ENCODE assay signal across 2 cellular contexts in the genomic region with DNA sequence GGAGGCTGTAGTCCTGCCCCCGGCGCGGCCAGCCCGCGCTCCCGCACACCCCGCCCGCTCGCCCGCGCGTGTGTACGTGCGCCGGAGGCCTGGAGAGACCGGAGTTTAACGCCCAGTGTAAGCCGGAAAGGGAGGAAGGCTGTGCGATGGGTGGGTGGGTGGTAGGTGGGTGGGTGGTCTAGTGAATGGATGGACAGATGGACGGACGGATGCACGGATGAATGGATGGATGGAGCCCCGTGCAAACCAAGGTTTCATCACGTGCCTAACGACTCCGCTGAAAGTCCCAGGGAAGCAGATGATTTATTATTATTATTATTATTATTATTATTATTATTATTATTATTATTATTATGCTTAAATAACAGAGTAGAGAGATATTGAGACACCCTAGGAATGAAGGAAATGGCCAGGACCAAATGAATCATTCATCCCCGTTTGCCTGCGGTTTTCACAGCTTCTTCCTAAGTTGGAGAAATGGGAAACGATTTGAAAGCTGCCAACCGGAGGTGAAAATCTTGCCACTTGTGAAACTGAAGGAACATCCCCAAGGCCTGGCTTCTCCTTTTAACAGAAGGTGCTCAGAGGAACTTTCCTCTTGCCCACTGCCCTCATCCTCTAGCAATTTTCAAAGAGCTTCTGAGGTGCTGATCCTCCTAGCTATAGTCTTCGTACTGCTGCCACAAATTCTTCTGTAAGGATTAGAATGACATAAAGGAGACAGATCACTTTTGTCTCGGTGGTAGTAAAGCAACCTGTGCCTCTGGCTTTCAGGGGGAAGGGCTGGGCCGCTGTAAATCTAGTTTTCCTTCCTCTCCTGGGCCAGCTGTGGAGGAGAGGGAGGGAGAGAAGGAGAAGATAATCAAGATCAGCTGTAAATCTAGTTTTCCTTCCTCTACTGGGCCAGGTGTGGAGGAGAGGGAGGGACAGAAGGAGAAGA.
TF ChIP-seq lines count a peak whose summit lies in the region.

No MANE protein-coding gene starts in this region.

TF ChIP-seq in IMR-90, 13 proteins besides CTCF, POLR2A, EP300 and RAD21:
- TF ChIP-seq MXI1 (IDR thresholded peaks at IDR 0.05; ENCODE audit: borderline replicate concordance, low read depth, low read length) (no peak), USF2 (IDR thresholded peaks at IDR 0.05; ENCODE audit: low read depth, low read length) (no peak), NFE2L2 (IDR thresholded peaks at IDR 0.05; ENCODE audit: low read depth, low read length) (no peak), RCOR1 (IDR thresholded peaks at IDR 0.05; ENCODE audit: insufficient replicate concordance, low read length) (no peak), FOS (IDR thresholded peaks at IDR 0.05; ENCODE audit: low read depth, low read length) (no peak), MAFK (IDR thresholded peaks at IDR 0.05; ENCODE audit: low read depth, low read length) (no peak), RFX5 (IDR thresholded peaks at IDR 0.05; ENCODE audit: low read depth, low read length) (no peak), MAZ (IDR thresholded peaks at IDR 0.05; ENCODE audit: borderline replicate concordance, low read depth, low read length) (no peak), CHD1 (IDR thresholded peaks at IDR 0.05; ENCODE audit: low read depth, low read length) (no peak), BHLHE40 (IDR thresholded peaks at IDR 0.05; ENCODE audit: low read depth, low read length) (no peak), CEBPB (IDR thresholded peaks at IDR 0.05; ENCODE audit: low read depth, low read length) (no peak), SMC3 (IDR thresholded peaks at IDR 0.05; ENCODE audit: low read depth, low read length) (no peak)
- TF ChIP-seq, protein P1, sequence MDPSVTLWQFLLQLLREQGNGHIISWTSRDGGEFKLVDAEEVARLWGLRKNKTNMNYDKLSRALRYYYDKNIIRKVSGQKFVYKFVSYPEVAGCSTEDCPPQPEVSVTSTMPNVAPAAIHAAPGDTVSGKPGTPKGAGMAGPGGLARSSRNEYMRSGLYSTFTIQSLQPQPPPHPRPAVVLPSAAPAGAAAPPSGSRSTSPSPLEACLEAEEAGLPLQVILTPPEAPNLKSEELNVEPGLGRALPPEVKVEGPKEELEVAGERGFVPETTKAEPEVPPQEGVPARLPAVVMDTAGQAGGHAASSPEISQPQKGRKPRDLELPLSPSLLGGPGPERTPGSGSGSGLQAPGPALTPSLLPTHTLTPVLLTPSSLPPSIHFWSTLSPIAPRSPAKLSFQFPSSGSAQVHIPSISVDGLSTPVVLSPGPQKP (IDR thresholded peaks at IDR 0.05; ENCODE audit: borderline replicate concordance, low read depth, low read length) = no peak

TF ChIP-seq in H1, 55 proteins besides CTCF, POLR2A, EP300 and RAD21:
- TF ChIP-seq KDM5A (IDR thresholded peaks at IDR 0.05; ENCODE audit: low read length) (no peak), CEBPB (IDR thresholded peaks at IDR 0.05; ENCODE audit: low read depth, low read length) (no peak), CHD2 (IDR thresholded peaks at IDR 0.05; ENCODE audit: low read length) (no peak), GABPA (IDR thresholded peaks at IDR 0.05; ENCODE audit: borderline replicate concordance, insufficient read depth, low read length) (no peak), TAF1 (IDR thresholded peaks at IDR 0.05; ENCODE audit: low read depth, low read length) (no peak), KDM1A (IDR thresholded peaks at IDR 0.05; ENCODE audit: borderline replicate concordance, low read length) (no peak), CBX8 (IDR thresholded peaks at IDR 0.05; ENCODE audit: borderline replicate concordance, low read depth, low read length) (no peak), RXRA (IDR thresholded peaks at IDR 0.05; ENCODE audit: insufficient read depth, low read depth, low read length) (no peak), FOSL1 (IDR thresholded peaks at IDR 0.05; ENCODE audit: insufficient read depth, low read depth, low read length) (no peak), HDAC2 (IDR thresholded peaks at IDR 0.05; ENCODE audit: borderline replicate concordance in 1 of 2, low read depth in 2 of 2, low read length in 2 of 2) (no peak)
